In the genomic region with DNA sequence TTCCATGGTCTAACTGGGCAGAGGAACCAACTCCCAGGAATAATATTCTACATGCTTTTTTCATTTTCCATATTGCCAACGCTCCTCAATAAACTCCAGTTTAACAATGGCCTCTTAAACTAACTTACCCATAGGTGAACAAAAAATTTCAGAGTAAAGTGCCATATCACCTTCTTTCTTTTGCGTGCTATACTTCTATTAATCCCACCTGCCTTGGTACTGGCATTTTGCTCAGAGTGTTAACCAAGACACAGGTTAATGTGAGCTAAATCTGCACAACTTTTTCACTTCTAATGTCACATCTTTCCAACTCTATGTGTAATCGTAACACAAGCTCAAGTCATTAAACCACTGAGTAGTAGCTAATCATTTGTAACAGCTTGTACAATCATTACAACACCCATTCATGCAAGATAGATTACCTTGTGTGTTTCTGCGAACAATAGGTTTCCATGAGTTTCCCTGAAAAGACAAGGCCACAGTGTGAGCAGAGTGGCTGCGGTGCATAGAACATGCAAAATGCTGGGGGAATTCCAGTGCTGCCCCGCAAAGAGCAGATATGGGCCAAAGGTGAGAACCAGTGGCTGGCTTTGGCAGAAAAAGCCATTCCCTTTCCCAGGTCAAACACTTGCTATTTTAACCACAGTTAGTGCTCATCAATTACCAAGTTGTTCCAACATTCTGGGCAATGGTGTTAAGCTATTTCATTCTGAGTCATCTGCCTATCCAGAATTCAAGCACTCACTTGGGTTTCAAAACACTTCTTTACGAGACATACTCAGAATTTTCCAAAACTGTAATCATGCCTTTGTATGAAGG, we compare ENCODE assay signal across 8 cellular contexts. TPM values are rescaled to one million over a fixed set of nuclear protein-coding genes. Genes with fewer than 3 reads are reported as not detected.
DNase-seq lines count a peak whose midpoint lies in the region; ATAC-seq and TF ChIP-seq lines count a peak whose summit lies in the region.

No MANE protein-coding gene starts in this region.

- no peaks in the 10 kb centered on the region for H3K4me1 ChIP-seq in esophagus muscularis mucosa

- H3K9me3 ChIP-seq in esophagus muscularis mucosa = no peaks in the 10 kb centered on the region

- TF ChIP-seq POLR2A in esophagus muscularis mucosa (IDR thresholded peaks at IDR 0.05; ENCODE audit: low read depth) = no peak

- 88% methylated on average over 7 of the region's 7 CpGs for WGBS in esophagus muscularis mucosa

- H3K27me3 ChIP-seq in esophagus muscularis mucosa = no peaks in the 10 kb centered on the region

- peak; percentile 83 for DNase-seq in activated CD8-positive, alpha-beta memory T cell treated with anti-CD3 and anti-CD28 coated beads for 24 hours
- peak; percentile 66 to 73 for DNase-seq in stimulated activated CD4-positive, alpha-beta T cell treated with anti-CD3 and anti-CD28 coated beads, Interleukin-2, amount 100 ng/mL, for 24 hours
- DNase-seq in iPS-NIHi11 (ENCODE audit: low spot score) (no peak), DMS79 (lab: John Stamatoyannopoulos, UW) (no peak), NCI-H2171 treated with DMSO at 0.1 percent for 48 hours (lab: John Stamatoyannopoulos, UW) (no peak), esophagus muscularis mucosa (ENCODE audit: extremely low spot score) (no peak)

- no peak for TF ChIP-seq EP300 in esophagus muscularis mucosa (IDR thresholded peaks at IDR 0.05)

- ATAC-seq in GM19328 (IDR thresholded peaks at IDR 0.05; ENCODE audit: unreplicated experiment) = peak; percentile 45
- peak; percentile 43 for ATAC-seq in HG03064 (IDR thresholded peaks at IDR 0.05; ENCODE audit: low read depth, unreplicated experiment)

- no peaks in the 10 kb centered on the region for H3K36me3 ChIP-seq in esophagus muscularis mucosa

- intact Hi-C loops in esophagus muscularis mucosa (cut with DNase I) = no loop called here

- H3K27ac ChIP-seq in esophagus muscularis mucosa (replicated peaks in 1 of 4) = no peak overlapping the region

- H3K4me3 ChIP-seq in esophagus muscularis mucosa = no peak overlapping the region

- TF ChIP-seq CTCF in esophagus muscularis mucosa (IDR thresholded peaks at IDR 0.05) = no peak

RNA-seq across cellular contexts. Expression of a gene that starts 42.8 kb away (rescaled TPM):
- total RNA-seq in esophagus muscularis mucosa = 1 to 10 TPM in 1 of 4 donors, under 1 TPM in 2, not detected in 1; 0.32 to 1.2 (median 0.83) TPM

Comparison
In these comparisons a context has a peak if more than half of its experiments do, and no peak if none do; other contexts are left out.
1. DNase-seq: peak in activated CD8-positive, alpha-beta memory T cell treated with anti-CD3 and anti-CD28 coated beads for 24 hours (single experiment) and stimulated activated CD4-positive, alpha-beta T cell treated with anti-CD3 and anti-CD28 coated beads, Interleukin-2, amount 100 ng/mL, for 24 hours (2 of 2); none in iPS-NIHi11 (single experiment), DMS79 (single experiment), NCI-H2171 treated with DMSO at 0.1 percent for 48 hours (single experiment) and esophagus muscularis mucosa (single experiment).